ENCODE assay signal across 26 cellular contexts in genomic region chr20:57179265-57179664, GRCh38.
DNase-seq lines count a peak whose midpoint lies in the region; ATAC-seq and TF ChIP-seq lines count a peak whose summit lies in the region.
"Had no signal": no experiment of that assay in that cellular context is flagged by ENCODE, and none has a peak within 500 bp of the region (broad histone marks: within the 10 kb centered on the region; RNA-seq: fewer than 3 reads in every experiment).

No MANE protein-coding gene starts in this region.

- H4K20me1 ChIP-seq in GM23248 (ENCODE audit: insufficient read depth) (no peaks in the 10 kb centered on the region), OCI-LY1 (ENCODE audit: insufficient read depth, low read length) (no peaks in the 10 kb centered on the region), smooth muscle cell (ENCODE audit: low read depth) (no peaks in the 10 kb centered on the region), PC-3 (ENCODE audit: low read length) (no peaks in the 10 kb centered on the region)

- no peak overlapping the region for H3K27ac ChIP-seq in GM23248
- peak overlapping the region; percentile 45 for H3K27ac ChIP-seq in OCI-LY1 (ENCODE audit: low read depth, low read length, poor library complexity, severe bottlenecking)
- H3K27ac ChIP-seq in epithelial cell of prostate = no peak overlapping the region
- no peak overlapping the region for H3K27ac ChIP-seq in smooth muscle cell (ENCODE audit: low read depth)
- no peak overlapping the region for H3K27ac ChIP-seq in PC-3 (ENCODE audit: low read length)
- H3K27ac ChIP-seq: coronary artery had no signal

- H3K27me3 ChIP-seq in GM23248 (replicated peaks; ENCODE audit: insufficient read depth) = peaks cover 4% of the 10 kb centered on the region
- H3K27me3 ChIP-seq in OCI-LY1 (ENCODE audit: insufficient read depth, low read length) = no peaks in the 10 kb centered on the region
- H3K27me3 ChIP-seq in smooth muscle cell (ENCODE audit: low read depth) = no peaks in the 10 kb centered on the region
- H3K27me3 ChIP-seq in PC-3 (ENCODE audit: low read length) = peaks cover 64% of the 10 kb centered on the region

- peaks cover 11% of the 10 kb centered on the region for H3K4me1 Mint-ChIP-seq in type B pancreatic cell (ENCODE audit: unreplicated experiment)
- H3K4me1 Mint-ChIP-seq: activated naive CD4-positive, alpha-beta T cell treated with anti-CD3 and anti-CD28 coated beads, Interleukin-2, amount 50 U/mL, for 24 hours; CD14-positive monocyte; IgD-negative memory B cell had no signal

- no peak for TF ChIP-seq CTCF in OCI-LY1 (IDR thresholded peaks at IDR 0.05; ENCODE audit: low read length)
- no peak for TF ChIP-seq CTCF in smooth muscle cell (IDR thresholded peaks at IDR 0.05; ENCODE audit: borderline replicate concordance, insufficient read depth, poor library complexity, severe bottlenecking)
- no peak for TF ChIP-seq CTCF in type B pancreatic cell (conservative IDR thresholded peaks at IDR 0.05)
- TF ChIP-seq CTCF in PC-3 (conservative IDR thresholded peaks at IDR 0.05; ENCODE audit: low read depth, low read length) = no peak
- TF ChIP-seq CTCF in GM10248 (IDR thresholded peaks at IDR 0.05; ENCODE audit: control extremely low read depth, extremely low read depth, low read depth, missing control alignments) = no peak

- no peaks in the 10 kb centered on the region for H3K79me2 ChIP-seq in GM23248 (ENCODE audit: insufficient read depth)
- no peaks in the 10 kb centered on the region for H3K79me2 ChIP-seq in OCI-LY1 (ENCODE audit: insufficient read depth, low read length)
- H3K79me2 ChIP-seq in smooth muscle cell (ENCODE audit: low read depth) = no peaks in the 10 kb centered on the region
- no peaks in the 10 kb centered on the region for H3K79me2 ChIP-seq in PC-3 (ENCODE audit: low read length)

- H3K36me3 Mint-ChIP-seq in type B pancreatic cell = peaks cover 18% of the 10 kb centered on the region
- H3K36me3 Mint-ChIP-seq: activated naive CD4-positive, alpha-beta T cell treated with anti-CD3 and anti-CD28 coated beads, Interleukin-2, amount 50 U/mL, for 24 hours; CD14-positive monocyte; naive thymus-derived CD8-positive, alpha-beta T cell had no signal

- ATAC-seq in PC-3 = no peak
- ATAC-seq: activated CD4-positive, alpha-beta T cell treated with anti-CD3 and anti-CD28 coated beads for 36 hours; activated CD8-positive, alpha-beta T cell treated with anti-CD3 and anti-CD28 coated beads, Interleukin-2, amount 10 ng/mL, durations not matched to agents 7 days and 5 days; GM12878; naive thymus-derived CD8-positive, alpha-beta T cell had no signal

- H3K4me3 ChIP-seq in GM23248 = no peak overlapping the region
- H3K4me3 ChIP-seq in OCI-LY1 (ENCODE audit: low read depth, low read length, poor library complexity, severe bottlenecking) = no peak overlapping the region
- H3K4me3 ChIP-seq in smooth muscle cell = no peak overlapping the region
- no peak overlapping the region for H3K4me3 ChIP-seq in PC-3 (ENCODE audit: low read length)
- H3K4me3 ChIP-seq: coronary artery, GM12878 had no signal

- H3K4me1 ChIP-seq in GM23248 (ENCODE audit: insufficient read depth) = no peaks in the 10 kb centered on the region
- peaks cover 12% of the 10 kb centered on the region for H3K4me1 ChIP-seq in OCI-LY1 (ENCODE audit: insufficient read depth, low read length, severe bottlenecking)
- no peaks in the 10 kb centered on the region for H3K4me1 ChIP-seq in smooth muscle cell (ENCODE audit: low read depth)
- H3K4me1 ChIP-seq in PC-3 (ENCODE audit: insufficient read depth, low read length) = no peaks in the 10 kb centered on the region

- H3K27ac Mint-ChIP-seq in type B pancreatic cell = no peak overlapping the region
- H3K27ac Mint-ChIP-seq: activated CD4-positive, alpha-beta T cell treated with anti-CD3 and anti-CD28 coated beads for 36 hours; activated CD8-positive, alpha-beta T cell treated with anti-CD3 and anti-CD28 coated beads, Interleukin-2, amount 10 ng/mL, durations not matched to agents 7 days and 5 days; activated naive CD4-positive, alpha-beta T cell treated with anti-CD3 and anti-CD28 coated beads, Interleukin-2, amount 50 U/mL, for 24 hours; activated T-helper 2 cell treated with anti-CD3 and anti-CD28 coated beads, Interferon-gamma antibody, Interleukin-2, Interleukin-4, amounts not matched to agents 10 μg/mL and 5 μg/mL and 100 μg/mL, durations not matched to agents 14 hours and 24 hours and 36 hours; CD14-positive monocyte; IgD-negative memory B cell had no signal

- H2AFZ ChIP-seq in GM23248 = peak overlapping the region; percentile 57
- no peak overlapping the region for H2AFZ ChIP-seq in OCI-LY1 (ENCODE audit: low read length)
- H2AFZ ChIP-seq in smooth muscle cell (ENCODE audit: low read depth) = no peak overlapping the region
- H2AFZ ChIP-seq in PC-3 (ENCODE audit: low read length) = no peak overlapping the region

- no peaks in the 10 kb centered on the region for H3K9me2 ChIP-seq in GM23248 (ENCODE audit: insufficient read depth)
- H3K9me2 ChIP-seq in OCI-LY1 (ENCODE audit: low read depth, low read length) = no peaks in the 10 kb centered on the region
- no peaks in the 10 kb centered on the region for H3K9me2 ChIP-seq in PC-3 (replicated peaks; ENCODE audit: low read length)

- H3K36me3 ChIP-seq in GM23248 (ENCODE audit: low read depth) (no peaks in the 10 kb centered on the region), OCI-LY1 (ENCODE audit: insufficient read depth, low read length) (peaks cover 97% of the 10 kb centered on the region), smooth muscle cell (ENCODE audit: low read depth) (no peaks in the 10 kb centered on the region), PC-3 (ENCODE audit: low read depth, low read length) (no peaks in the 10 kb centered on the region)

- H3F3A ChIP-seq in GM23248 (ENCODE audit: insufficient read depth) = no peaks in the 10 kb centered on the region
- no peaks in the 10 kb centered on the region; the same call in 1 of the 2 replicates for H3F3A ChIP-seq in OCI-LY1 (ENCODE audit: insufficient read depth, low read length)
- no peaks in the 10 kb centered on the region for H3F3A ChIP-seq in smooth muscle cell (ENCODE audit: low read depth)
- no peaks in the 10 kb centered on the region for H3F3A ChIP-seq in PC-3 (ENCODE audit: low read length, unreplicated experiment)

- intact Hi-C loops in PC-3 (cut with micrococcal nuclease) = no loop called here

- no peak overlapping the region for H3K4me2 ChIP-seq in GM23248 (ENCODE audit: unreplicated experiment)
- H3K4me2 ChIP-seq in OCI-LY1 (ENCODE audit: low read length) = no peak overlapping the region
- H3K4me2 ChIP-seq in smooth muscle cell = peak overlapping the region; percentile 22
- H3K4me2 ChIP-seq in PC-3 (ENCODE audit: low read length) = no peak overlapping the region

- CTCF ChIA-PET in PC-3 (lab: Charles Lee) (no interaction called here), GM10248 (lab: Yijun Ruan, JAX) (interaction anchor here (1.7 kb wide), 1 partner anchor 167 kb away, joined by 6 read pairs; no protein-coding TSS in a partner anchor)

- 7 to 16% methylated on average over 16 to 20 of the region's 20 CpGs for WGBS in GM23248 (ENCODE audit: low coverage in 1 of 2, low lambda C conversion rate in 2 of 2, missing lambda C conversion rate in 2 of 2), 2 experiments
- WGBS in smooth muscle cell (ENCODE audit: low lambda C conversion rate) = 39% methylated on average over 20 of the region's 20 CpGs

- POLR2A ChIA-PET in PC-3 (lab: Charles Lee; ENCODE audit: unreplicated experiment) (no interaction called here), GM10248 (lab: Yijun Ruan, JAX) (no interaction called here)

- BruUV-seq in PC-3 (replicated peaks; lab: Mats Ljungman, UMichigan) = no TSS peak

- DNase-seq in GM23248 = peak; percentile 47
- DNase-seq in epithelial cell of prostate (ENCODE audit: low read depth, low spot score) = peak; percentile 48
- no peak for DNase-seq in smooth muscle cell (lab: John Stamatoyannopoulos, UW; ENCODE audit: unreplicated experiment)
- no peak for DNase-seq in type B pancreatic cell (ENCODE audit: extremely low spot score, unreplicated experiment)
- DNase-seq in PC-3 = no peak
- no peak for DNase-seq in GM10248 (ENCODE audit: extremely low spot score)
- DNase-seq: activated CD4-positive, alpha-beta T cell treated with anti-CD3 and anti-CD28 coated beads for 36 hours; activated CD8-positive, alpha-beta T cell treated with anti-CD3 and anti-CD28 coated beads, Interleukin-2, amount 10 ng/mL, durations not matched to agents 7 days and 5 days; amygdala; Calu3; naive thymus-derived CD8-positive, alpha-beta T cell; NCI-H1105 treated with DMSO at 0.1 percent for 48 hours; NCI-H2029 treated with DMSO at 0.1 percent for 48 hours; NCI-H226; NCI-H748 treated with DMSO at 0.1 percent for 48 hours; OCI-M1; SHP77; small intestine; stimulated activated CD4-positive, alpha-beta T cell treated with anti-CD3 and anti-CD28 coated beads, Interleukin-2, amount 100 ng/mL, for 24 hours had no signal

- H3K9me3 Mint-ChIP-seq in type B pancreatic cell = no peaks in the 10 kb centered on the region
- H3K9me3 Mint-ChIP-seq: activated naive CD4-positive, alpha-beta T cell treated with anti-CD3 and anti-CD28 coated beads, Interleukin-2, amount 50 U/mL, for 24 hours; activated T-helper 2 cell treated with anti-CD3 and anti-CD28 coated beads, Interferon-gamma antibody, Interleukin-2, Interleukin-4, amounts not matched to agents 10 μg/mL and 5 μg/mL and 100 μg/mL, durations not matched to agents 14 hours and 24 hours and 36 hours; IgD-negative memory B cell had no signal

- no peak overlapping the region for H3K4me3 Mint-ChIP-seq in type B pancreatic cell
- H3K4me3 Mint-ChIP-seq: activated CD4-positive, alpha-beta T cell treated with anti-CD3 and anti-CD28 coated beads for 36 hours; activated CD8-positive, alpha-beta T cell treated with anti-CD3 and anti-CD28 coated beads, Interleukin-2, amount 10 ng/mL, durations not matched to agents 7 days and 5 days; activated naive CD4-positive, alpha-beta T cell treated with anti-CD3 and anti-CD28 coated beads, Interleukin-2, amount 50 U/mL, for 24 hours; CD14-positive monocyte; IgD-negative memory B cell had no signal

- in situ Hi-C loops in GM23248 (cut with MboI) = no loop called here

- H3K9ac ChIP-seq in GM23248 (no peak overlapping the region), OCI-LY1 (ENCODE audit: low read length) (no peak overlapping the region), smooth muscle cell (ENCODE audit: low read depth) (no peak overlapping the region), PC-3 (ENCODE audit: low read length) (no peak overlapping the region)

- no peaks in the 10 kb centered on the region for H3K27me3 Mint-ChIP-seq in type B pancreatic cell

- no peaks in the 10 kb centered on the region for H3K9me3 ChIP-seq in GM23248 (ENCODE audit: low read depth)
- H3K9me3 ChIP-seq in OCI-LY1 (ENCODE audit: low read length) = no peaks in the 10 kb centered on the region
- H3K9me3 ChIP-seq in smooth muscle cell (replicated peaks; ENCODE audit: low read depth) = no peaks in the 10 kb centered on the region
- no peaks in the 10 kb centered on the region for H3K9me3 ChIP-seq in PC-3 (ENCODE audit: low read length)

Comparison
In these comparisons a context has a peak if more than half of its experiments do, and no peak if none do; other contexts are left out.
1. DNase-seq: peak in GM23248 (single experiment) and epithelial cell of prostate (single experiment); none in smooth muscle cell (single experiment), type B pancreatic cell (single experiment), PC-3 (single experiment) and GM10248 (single experiment).